Comparison of ENCODE assay signal across 26 cellular contexts in the genomic region with DNA sequence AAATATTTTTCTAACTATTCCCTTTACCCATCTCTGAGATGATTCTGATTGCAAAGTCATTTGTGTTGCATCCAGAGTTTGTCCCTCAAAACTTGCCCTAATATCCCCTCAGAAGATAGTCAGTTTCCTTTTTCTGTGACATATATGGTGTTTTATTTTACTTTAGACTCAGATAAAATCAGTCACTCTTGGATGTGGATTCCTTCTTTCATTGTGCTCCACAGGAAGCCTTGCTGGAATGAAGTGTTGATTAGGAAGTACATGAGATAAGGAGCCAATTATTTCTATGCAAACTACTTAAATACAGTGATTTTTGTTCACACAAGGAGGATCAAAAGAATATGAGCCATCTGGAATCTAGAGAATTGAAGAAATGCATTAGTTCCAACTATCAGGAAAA.
"Had no signal": no experiment of that assay in that cellular context is flagged by ENCODE, and none has a peak within 500 bp of the region (broad histone marks: within the 10 kb centered on the region; RNA-seq: fewer than 3 reads in every experiment).

No MANE protein-coding gene starts in this region.

- FAIRE-seq: kidney had no signal

- H3K9ac ChIP-seq: neural progenitor cell had no signal

- H3K9me3 ChIP-seq: esophagus squamous epithelium, prostate gland, testis, tibial artery had no signal

- H3K36me3 Mint-ChIP-seq: neural progenitor cell; stimulated activated effector memory CD8-positive, alpha-beta T cell treated with anti-CD3 and anti-CD28 coated beads, Interleukin-12 subunit alpha, Interleukin-12 subunit beta, amount 100 ng/mL, for 72 hours; type B pancreatic cell had no signal

- H3K27me3 ChIP-seq: esophagus squamous epithelium, neural progenitor cell, right atrium auricular region, testis, tibial artery had no signal

- H3K4me3 Mint-ChIP-seq: naive thymus-derived CD4-positive, alpha-beta T cell; nephron; neural progenitor cell; stimulated activated effector memory CD8-positive, alpha-beta T cell treated with anti-CD3 and anti-CD28 coated beads, Interleukin-12 subunit alpha, Interleukin-12 subunit beta, amount 100 ng/mL, for 72 hours; type B pancreatic cell had no signal

- H3K36me3 ChIP-seq: esophagus squamous epithelium, neural progenitor cell, prostate gland, right atrium auricular region, tibial artery had no signal

- H3K4me2 ChIP-seq: neural progenitor cell, smooth muscle cell had no signal

- DNase-seq: cerebellar nuclear complex; cortex of kidney; dorsolateral prefrontal cortex; effector CD4-positive, alpha-beta T cell; esophagus squamous epithelium; foreskin melanocyte; kidney; mesenchymal stem cell; midbrain; naive thymus-derived CD4-positive, alpha-beta T cell; stimulated activated CD4-positive, alpha-beta T cell treated with anti-CD3 and anti-CD28 coated beads, Interleukin-12 subunit alpha, Interleukin-12 subunit beta, amount 100 ng/mL, for 4 hours; stimulated activated CD4-positive, alpha-beta T cell treated with anti-CD3 and anti-CD28 coated beads, Interleukin-2, amount 100 ng/mL, for 24 hours; stimulated activated CD4-positive, alpha-beta T cell treated with anti-CD3 and anti-CD28 coated beads, Interleukin-4, amount 100 ng/mL, for 24 hours; stimulated activated naive CD4-positive, alpha-beta T cell treated with Interleukin-2 at 50 U/mL for 16 hours; substantia nigra; testis; tibial artery had no signal

- ATAC-seq: left lobe of liver; naive thymus-derived CD4-positive, alpha-beta T cell; sciatic nerve; stimulated activated effector memory CD8-positive, alpha-beta T cell treated with anti-CD3 and anti-CD28 coated beads, Interleukin-12 subunit alpha, Interleukin-12 subunit beta, amount 100 ng/mL, for 72 hours had no signal

- H3K27me3 Mint-ChIP-seq: type B pancreatic cell had no signal

- H3K4me1 ChIP-seq: esophagus squamous epithelium, neural progenitor cell, prostate gland, right atrium auricular region, testis, tibial artery had no signal

- H3K4me1 Mint-ChIP-seq: neural progenitor cell; stimulated activated effector memory CD8-positive, alpha-beta T cell treated with anti-CD3 and anti-CD28 coated beads, Interleukin-12 subunit alpha, Interleukin-12 subunit beta, amount 100 ng/mL, for 72 hours had no signal

- H3K27ac ChIP-seq: dorsolateral prefrontal cortex, esophagus squamous epithelium, neural progenitor cell, prostate gland, right atrium auricular region, testis, tibial artery had no signal

- H3K27ac Mint-ChIP-seq: naive thymus-derived CD4-positive, alpha-beta T cell; neural progenitor cell; stimulated activated effector memory CD8-positive, alpha-beta T cell treated with anti-CD3 and anti-CD28 coated beads, Interleukin-12 subunit alpha, Interleukin-12 subunit beta, amount 100 ng/mL, for 72 hours; type B pancreatic cell had no signal

- H3K4me3 ChIP-seq: dorsolateral prefrontal cortex, esophagus squamous epithelium, neural progenitor cell, prostate gland, right atrium auricular region, smooth muscle cell, testis, tibial artery had no signal
